Comparison of ENCODE assay signal across 10 cellular contexts in genomic region chr13:48142437-48142836, GRCh38. TPM values are rescaled to one million over a fixed set of nuclear protein-coding genes. Genes with fewer than 3 reads are reported as not detected.
DNase-seq lines count a peak whose midpoint lies in the region; ATAC-seq and TF ChIP-seq lines count a peak whose summit lies in the region.
"Had no signal": no experiment of that assay in that cellular context is flagged by ENCODE, and none has a peak within 500 bp of the region (broad histone marks: within the 10 kb centered on the region; RNA-seq: fewer than 3 reads in every experiment).

No MANE protein-coding gene starts in this region.

- H3K27ac ChIP-seq in left lung = peak overlapping the region in 1 of 2 donors; percentile 18

- intact Hi-C loops in left lung (cut with DNase I) = no loop called here

- no peaks in the 10 kb centered on the region for H3K9me3 ChIP-seq in left lung

- no peak for TF ChIP-seq CTCF in left lung (IDR thresholded peaks at IDR 0.05)
- TF ChIP-seq CTCF in GM20000 (IDR thresholded peaks at IDR 0.05; ENCODE audit: extremely low read depth, missing control alignments) = no peak

- no peak overlapping the region for H3K4me3 ChIP-seq in left lung

- ATAC-seq in GM18520 (IDR thresholded peaks at IDR 0.05; ENCODE audit: unreplicated experiment) (peak; percentile 74), HG02610 (IDR thresholded peaks at IDR 0.05; ENCODE audit: unreplicated experiment) (peak; percentile 88), HG03571 (IDR thresholded peaks at IDR 0.05; ENCODE audit: unreplicated experiment) (peak; percentile 83), left lung (peak; percentile 24)

- DNase-seq in left lung = no peak
- no peak for DNase-seq in DMS153 (lab: John Stamatoyannopoulos, UW)
- DNase-seq in NK-92 (lab: John Stamatoyannopoulos, UW; ENCODE audit: unreplicated experiment) = no peak
- no peak for DNase-seq in GM20000 (ENCODE audit: low spot score)
- no peak for DNase-seq in activated CD4-positive, CD25-positive, alpha-beta regulatory T cell (lab: John Stamatoyannopoulos, UW)
- DNase-seq: activated naive CD4-positive, alpha-beta T cell treated with anti-CD3 and anti-CD28 coated beads, Interleukin-2, amount 50 U/mL, for 16 hours; DMS79 had no signal

- no peaks in the 10 kb centered on the region for H3K27me3 ChIP-seq in left lung

- no peaks in the 10 kb centered on the region for H3K36me3 ChIP-seq in left lung

- peaks cover 4 to 28% of the 10 kb centered on the region in 2 donors for H3K4me1 ChIP-seq in left lung

RNA-seq across cellular contexts. Expression of gene MED4, which starts 47.5 kb away (rescaled TPM):
- 10 to 100 TPM; 41.1 to 45.2 TPM for total RNA-seq in left lung

Comparison
In these comparisons a context has a peak if more than half of its experiments do, and no peak if none do; other contexts are left out.
1. ATAC-seq: peak in every context shown above with its lines; median percentile 88 in HG02610; 83 in HG03571; 74 in GM18520; 24 in left lung.